8 cellular contexts compared by ENCODE assay signal in genomic region chr11:95337175-95337957, GRCh38.
A peak's percentile ranks its signal among the peaks of the same experiment; 100 is the strongest.
DNase-seq lines count a peak whose midpoint lies in the region; ATAC-seq and TF ChIP-seq lines count a peak whose summit lies in the region.

No MANE protein-coding gene starts in this region.

- H3K27ac Mint-ChIP-seq in central memory CD8-positive, alpha-beta T cell (ENCODE audit: low read depth): no peak overlapping the region

- H3K4me3 Mint-ChIP-seq in central memory CD8-positive, alpha-beta T cell: no peak overlapping the region

- no peaks in the 10 kb centered on the region for H3K9me3 ChIP-seq in A673 (ENCODE audit: low read depth, low read length, poor library complexity, severe bottlenecking)

- peaks cover 35% of the 10 kb centered on the region for H3K4me1 ChIP-seq in A673 (ENCODE audit: insufficient read depth, low read length, poor library complexity, severe bottlenecking)

- TF ChIP-seq CTCF in A673 (conservative IDR thresholded peaks at IDR 0.05; ENCODE audit: low read depth, low read length) (no peak), GM10266 (IDR thresholded peaks at IDR 0.05; ENCODE audit: control insufficient read depth, insufficient read depth, low read depth, missing control alignments) (no peak)

- intact Hi-C loops in A673 (cut with micrococcal nuclease; ENCODE audit: unreplicated experiment): no loop called here

- POLR2A ChIA-PET in A673 (lab: Charles Lee; ENCODE audit: low non-redundant PET): interaction anchor here (0.5 kb wide), 1 partner anchor 51 kb away, joined by 3 read pairs; no protein-coding TSS in a partner anchor

- no peak overlapping the region for H3K4me3 ChIP-seq in A673 (ENCODE audit: low read depth, low read length, poor library complexity, severe bottlenecking)

- H3K9me3 Mint-ChIP-seq in central memory CD8-positive, alpha-beta T cell: no peaks in the 10 kb centered on the region

- CTCF ChIA-PET in A673 (lab: Charles Lee): interaction anchor here (0.7 kb wide), 2 partner anchors 431 to 1362 kb away, joined by 4 to 10 read pairs; no protein-coding TSS in a partner anchor

- H3K36me3 Mint-ChIP-seq in central memory CD8-positive, alpha-beta T cell (ENCODE audit: insufficient read depth): no peaks in the 10 kb centered on the region

- no peaks in the 10 kb centered on the region for H3K27me3 ChIP-seq in A673 (replicated peaks; ENCODE audit: insufficient read depth, low read depth, low read length, poor library complexity)

- ATAC-seq in GM18909 (IDR thresholded peaks at IDR 0.05; ENCODE audit: poor library complexity, unreplicated experiment) (peak; percentile 90), HG03108 (IDR thresholded peaks at IDR 0.05; ENCODE audit: unreplicated experiment) (peak; percentile 84)
- peak; percentile 43 for ATAC-seq in central memory CD8-positive, alpha-beta T cell (replicated peaks; ENCODE audit: extremely low read depth, poor library complexity, severe bottlenecking)

- H3K27me3 Mint-ChIP-seq in central memory CD8-positive, alpha-beta T cell: peaks cover 10% of the 10 kb centered on the region

- H3K4me1 Mint-ChIP-seq in central memory CD8-positive, alpha-beta T cell: no peaks in the 10 kb centered on the region

- no peaks in the 10 kb centered on the region for H3K36me3 ChIP-seq in A673 (ENCODE audit: insufficient read depth, low read length, poor library complexity, severe bottlenecking)

- peak; percentile 75 for DNase-seq in A673 (ENCODE audit: low spot score)
- DNase-seq in SK-N-DZ (ENCODE audit: low spot score): peak; percentile 50
- no peak for DNase-seq in central memory CD8-positive, alpha-beta T cell (ENCODE audit: low spot score in 2 of 2)
- peak; percentile 58 for DNase-seq in left kidney (ENCODE audit: low read depth, low spot score)
- peak; percentile 41 for DNase-seq in stimulated activated CD4-positive, alpha-beta T cell treated with anti-CD3 and anti-CD28 coated beads, Interleukin-4, amount 100 ng/mL, for 1 hour
- no peak for DNase-seq in GM10266 (ENCODE audit: extremely low spot score)

- peak overlapping the region; percentile 76 for H3K27ac ChIP-seq in A673 (ENCODE audit: low read depth, low read length, poor library complexity, severe bottlenecking)

- BruUV-seq in A673 (replicated peaks; lab: Mats Ljungman, UMichigan): no TSS peak

Comparison
In these comparisons a context has a peak if more than half of its experiments do, and no peak if none do; other contexts are left out.
1. DNase-seq: peak in A673 (single experiment), SK-N-DZ (single experiment), left kidney (single experiment) and stimulated activated CD4-positive, alpha-beta T cell treated with anti-CD3 and anti-CD28 coated beads, Interleukin-4, amount 100 ng/mL, for 1 hour (single experiment); none in central memory CD8-positive, alpha-beta T cell (0 of 2) and GM10266 (single experiment).
2. Peak in every context shown above with its lines, with median percentiles within 50 percentile points of each other: ATAC-seq.